In genomic region chr14:38174721-38175120, GRCh38 we compare ENCODE assay signal across 21 cellular contexts. TPM values are rescaled to one million over a fixed set of nuclear protein-coding genes. Genes with fewer than 3 reads are reported as not detected.
DNase-seq lines count a peak whose midpoint lies in the region; ATAC-seq and TF ChIP-seq lines count a peak whose summit lies in the region.
"Had no signal": no experiment of that assay in that cellular context is flagged by ENCODE, and none has a peak within 500 bp of the region (broad histone marks: within the 10 kb centered on the region; RNA-seq: fewer than 3 reads in every experiment).

No MANE protein-coding gene starts in this region.

- ATAC-seq in HG02870 (IDR thresholded peaks at IDR 0.05; ENCODE audit: unreplicated experiment): no peak
- ATAC-seq: GM12878, K562 had no signal

- in situ Hi-C loops in Caki2 (cut with HindIII; ENCODE audit: low pct_unique_long_range_greater_than_20kb, low sequenced_read_pairs): no loop called here

- no peak for TF ChIP-seq CTCF in epithelial cell of proximal tubule (conservative IDR thresholded peaks at IDR 0.05; ENCODE audit: low read depth, low read length)

- H3K4me3 ChIP-seq in epithelial cell of proximal tubule (ENCODE audit: low read depth, low read length): no peak overlapping the region
- H3K4me3 ChIP-seq: GM12878, GM23248, HAP-1, K562 had no signal

- DNase-seq in Caki2 (ENCODE audit: low read depth) (peak; percentile 72), epithelial cell of proximal tubule (ENCODE audit: low read depth) (peak; percentile 64), left kidney (ENCODE audit: low read depth, low spot score) (peak; percentile 53), renal cortical epithelial cell (ENCODE audit: low read depth) (peak; percentile 84), AG08396 (ENCODE audit: low spot score) (no peak)
- DNase-seq in activated CD4-positive, alpha-beta T cell treated with anti-CD3 and anti-CD28 coated beads, Interleukin-2, amount 50 U/mL, for 4 hours: no peak
- DNase-seq: AML-193; Caco-2; CD4-positive, alpha-beta T cell; DMS153; DMS79; GF-D8; GM23248; IMR-90 had no signal

RNA-seq across cellular contexts. Expression of gene SSTR1, which starts 33.0 kb away (rescaled TPM):
- total RNA-seq in Caki2 (2014; rRNA removed; shearing (Covaris generic); ENCODE audit: low replicate concordance): 0.03 and 1.2 TPM in 2 replicates
- 0.06 and 0.87 TPM in 2 replicates for total RNA-seq in epithelial cell of proximal tubule
- total RNA-seq in renal cortical epithelial cell: 0.15 and 0.17 TPM in 2 replicates
- total RNA-seq: A172; CD4-positive, alpha-beta T cell; GM12878; H4; HT1080; K562 had no signal

Comparison
In these comparisons a context has a peak if more than half of its experiments do, and no peak if none do; other contexts are left out.
1. DNase-seq: peak in Caki2 (single experiment), epithelial cell of proximal tubule (single experiment), left kidney (single experiment) and renal cortical epithelial cell (single experiment); none in AG08396 (single experiment) and activated CD4-positive, alpha-beta T cell treated with anti-CD3 and anti-CD28 coated beads, Interleukin-2, amount 50 U/mL, for 4 hours (0 of 2).